In the genomic region with DNA sequence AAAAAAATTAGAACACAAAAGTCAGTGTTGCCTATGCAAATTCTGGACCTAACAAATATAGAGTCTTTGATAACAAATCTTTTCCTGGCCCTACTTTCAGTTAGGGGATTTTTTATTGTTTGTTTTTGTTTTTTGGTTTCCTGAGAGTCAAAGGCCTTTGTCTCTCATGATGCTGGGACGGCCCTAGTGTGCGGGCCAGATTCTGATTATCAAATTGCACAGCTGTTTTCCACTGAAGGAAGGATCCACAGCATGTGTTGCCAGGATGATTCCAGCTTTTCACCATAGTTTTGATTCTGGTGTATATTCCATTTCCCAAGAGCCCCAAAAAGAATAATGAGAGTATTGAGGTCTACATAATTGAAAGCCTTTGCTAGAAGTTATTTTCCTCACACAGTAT, we compare ENCODE assay signal across 3 cellular contexts.
"Had no signal": no experiment of that assay in that cellular context is flagged by ENCODE, and none has a peak within 500 bp of the region (broad histone marks: within the 10 kb centered on the region; RNA-seq: fewer than 3 reads in every experiment).

No MANE protein-coding gene starts in this region.

- DNase-seq: GDM1, GF-D8 had no signal

- ATAC-seq: GM12878 had no signal

- H3K4me3 ChIP-seq: GM12878 had no signal
